ENCODE assay signal across 1 cellular context in genomic region chr15:71203573-71204444, GRCh38.
TF ChIP-seq lines count a peak whose summit lies in the region.

No MANE protein-coding gene starts in this region.

TF ChIP-seq in WTC11, 78 proteins besides CTCF, POLR2A, EP300 and RAD21 (continued from another document):
- TF ChIP-seq, protein P1, sequence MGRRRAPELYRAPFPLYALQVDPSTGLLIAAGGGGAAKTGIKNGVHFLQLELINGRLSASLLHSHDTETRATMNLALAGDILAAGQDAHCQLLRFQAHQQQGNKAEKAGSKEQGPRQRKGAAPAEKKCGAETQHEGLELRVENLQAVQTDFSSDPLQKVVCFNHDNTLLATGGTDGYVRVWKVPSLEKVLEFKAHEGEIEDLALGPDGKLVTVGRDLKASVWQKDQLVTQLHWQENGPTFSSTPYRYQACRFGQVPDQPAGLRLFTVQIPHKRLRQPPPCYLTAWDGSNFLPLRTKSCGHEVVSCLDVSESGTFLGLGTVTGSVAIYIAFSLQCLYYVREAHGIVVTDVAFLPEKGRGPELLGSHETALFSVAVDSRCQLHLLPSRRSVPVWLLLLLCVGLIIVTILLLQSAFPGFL (CRISPR knock-in tag; IDR thresholded peaks at IDR 0.05; ENCODE audit: borderline replicate concordance), result no peak
- TF ChIP-seq TEAD1 (CRISPR knock-in tag; IDR thresholded peaks at IDR 0.05), result peak; percentile 91
- TF ChIP-seq ZNF671 (CRISPR knock-in tag; IDR thresholded peaks at IDR 0.05), result peak; percentile 71; the same call in 1 of the 2 replicates
- TF ChIP-seq, protein P2, sequence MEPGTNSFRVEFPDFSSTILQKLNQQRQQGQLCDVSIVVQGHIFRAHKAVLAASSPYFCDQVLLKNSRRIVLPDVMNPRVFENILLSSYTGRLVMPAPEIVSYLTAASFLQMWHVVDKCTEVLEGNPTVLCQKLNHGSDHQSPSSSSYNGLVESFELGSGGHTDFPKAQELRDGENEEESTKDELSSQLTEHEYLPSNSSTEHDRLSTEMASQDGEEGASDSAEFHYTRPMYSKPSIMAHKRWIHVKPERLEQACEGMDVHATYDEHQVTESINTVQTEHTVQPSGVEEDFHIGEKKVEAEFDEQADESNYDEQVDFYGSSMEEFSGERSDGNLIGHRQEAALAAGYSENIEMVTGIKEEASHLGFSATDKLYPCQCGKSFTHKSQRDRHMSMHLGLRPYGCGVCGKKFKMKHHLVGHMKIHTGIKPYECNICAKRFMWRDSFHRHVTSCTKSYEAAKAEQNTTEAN (CRISPR knock-in tag; IDR thresholded peaks at IDR 0.05), result no peak
- no peak for TF ChIP-seq TEAD4 (CRISPR knock-in tag; IDR thresholded peaks at IDR 0.05)
- no peak for TF ChIP-seq ETV6 (CRISPR knock-in tag; IDR thresholded peaks at IDR 0.05)
- peak; percentile 25; the same call in 1 of the 2 replicates for TF ChIP-seq MYBL2 (CRISPR knock-in tag; IDR thresholded peaks at IDR 0.05)
- TF ChIP-seq GRHL2 (CRISPR knock-in tag; IDR thresholded peaks at IDR 0.05; ENCODE audit: insufficient replicate concordance, severe bottlenecking), result no peak
- no peak for TF ChIP-seq PRRX2 (CRISPR knock-in tag; IDR thresholded peaks at IDR 0.05)
- TF ChIP-seq ERG (CRISPR knock-in tag; IDR thresholded peaks at IDR 0.05), result no peak
- no peak for TF ChIP-seq ATF1 (CRISPR knock-in tag; IDR thresholded peaks at IDR 0.05)
- no peak for TF ChIP-seq HMGA2 (CRISPR knock-in tag; IDR thresholded peaks at IDR 0.05)
- no peak for TF ChIP-seq ELF4 (CRISPR knock-in tag; IDR thresholded peaks at IDR 0.05; ENCODE audit: low read depth)
- TF ChIP-seq, protein P3, sequence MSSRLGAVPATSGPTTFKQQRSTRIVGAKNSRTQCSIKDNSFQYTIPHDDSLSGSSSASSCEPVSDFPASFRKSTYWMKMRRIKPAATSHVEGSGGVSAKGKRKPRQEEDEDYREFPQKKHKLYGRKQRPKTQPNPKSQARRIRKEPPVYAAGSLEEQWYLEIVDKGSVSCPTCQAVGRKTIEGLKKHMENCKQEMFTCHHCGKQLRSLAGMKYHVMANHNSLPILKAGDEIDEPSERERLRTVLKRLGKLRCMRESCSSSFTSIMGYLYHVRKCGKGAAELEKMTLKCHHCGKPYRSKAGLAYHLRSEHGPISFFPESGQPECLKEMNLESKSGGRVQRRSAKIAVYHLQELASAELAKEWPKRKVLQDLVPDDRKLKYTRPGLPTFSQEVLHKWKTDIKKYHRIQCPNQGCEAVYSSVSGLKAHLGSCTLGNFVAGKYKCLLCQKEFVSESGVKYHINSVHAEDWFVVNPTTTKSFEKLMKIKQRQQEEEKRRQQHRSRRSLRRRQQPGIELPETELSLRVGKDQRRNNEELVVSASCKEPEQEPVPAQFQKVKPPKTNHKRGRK (CRISPR knock-in tag; IDR thresholded peaks at IDR 0.05; ENCODE audit: borderline replicate concordance), result no peak
- TF ChIP-seq, protein P4, sequence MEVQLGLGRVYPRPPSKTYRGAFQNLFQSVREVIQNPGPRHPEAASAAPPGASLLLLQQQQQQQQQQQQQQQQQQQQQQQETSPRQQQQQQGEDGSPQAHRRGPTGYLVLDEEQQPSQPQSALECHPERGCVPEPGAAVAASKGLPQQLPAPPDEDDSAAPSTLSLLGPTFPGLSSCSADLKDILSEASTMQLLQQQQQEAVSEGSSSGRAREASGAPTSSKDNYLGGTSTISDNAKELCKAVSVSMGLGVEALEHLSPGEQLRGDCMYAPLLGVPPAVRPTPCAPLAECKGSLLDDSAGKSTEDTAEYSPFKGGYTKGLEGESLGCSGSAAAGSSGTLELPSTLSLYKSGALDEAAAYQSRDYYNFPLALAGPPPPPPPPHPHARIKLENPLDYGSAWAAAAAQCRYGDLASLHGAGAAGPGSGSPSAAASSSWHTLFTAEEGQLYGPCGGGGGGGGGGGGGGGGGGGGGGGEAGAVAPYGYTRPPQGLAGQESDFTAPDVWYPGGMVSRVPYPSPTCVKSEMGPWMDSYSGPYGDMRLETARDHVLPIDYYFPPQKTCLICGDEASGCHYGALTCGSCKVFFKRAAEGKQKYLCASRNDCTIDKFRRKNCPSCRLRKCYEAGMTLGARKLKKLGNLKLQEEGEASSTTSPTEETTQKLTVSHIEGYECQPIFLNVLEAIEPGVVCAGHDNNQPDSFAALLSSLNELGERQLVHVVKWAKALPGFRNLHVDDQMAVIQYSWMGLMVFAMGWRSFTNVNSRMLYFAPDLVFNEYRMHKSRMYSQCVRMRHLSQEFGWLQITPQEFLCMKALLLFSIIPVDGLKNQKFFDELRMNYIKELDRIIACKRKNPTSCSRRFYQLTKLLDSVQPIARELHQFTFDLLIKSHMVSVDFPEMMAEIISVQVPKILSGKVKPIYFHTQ (CRISPR knock-in tag; IDR thresholded peaks at IDR 0.05), result no peak; the same call in 1 of the 2 replicates
- TF ChIP-seq EMX1 (CRISPR knock-in tag; IDR thresholded peaks at IDR 0.05), result no peak
- TF ChIP-seq CDX4 (CRISPR knock-in tag; IDR thresholded peaks at IDR 0.05; ENCODE audit: borderline replicate concordance), result no peak
- no peak for TF ChIP-seq SOX15 (CRISPR knock-in tag; IDR thresholded peaks at IDR 0.05)
- TF ChIP-seq, protein P5, sequence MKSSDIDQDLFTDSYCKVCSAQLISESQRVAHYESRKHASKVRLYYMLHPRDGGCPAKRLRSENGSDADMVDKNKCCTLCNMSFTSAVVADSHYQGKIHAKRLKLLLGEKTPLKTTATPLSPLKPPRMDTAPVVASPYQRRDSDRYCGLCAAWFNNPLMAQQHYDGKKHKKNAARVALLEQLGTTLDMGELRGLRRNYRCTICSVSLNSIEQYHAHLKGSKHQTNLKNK (CRISPR knock-in tag; IDR thresholded peaks at IDR 0.05), result peak; percentile 97
- TF ChIP-seq, protein P6, sequence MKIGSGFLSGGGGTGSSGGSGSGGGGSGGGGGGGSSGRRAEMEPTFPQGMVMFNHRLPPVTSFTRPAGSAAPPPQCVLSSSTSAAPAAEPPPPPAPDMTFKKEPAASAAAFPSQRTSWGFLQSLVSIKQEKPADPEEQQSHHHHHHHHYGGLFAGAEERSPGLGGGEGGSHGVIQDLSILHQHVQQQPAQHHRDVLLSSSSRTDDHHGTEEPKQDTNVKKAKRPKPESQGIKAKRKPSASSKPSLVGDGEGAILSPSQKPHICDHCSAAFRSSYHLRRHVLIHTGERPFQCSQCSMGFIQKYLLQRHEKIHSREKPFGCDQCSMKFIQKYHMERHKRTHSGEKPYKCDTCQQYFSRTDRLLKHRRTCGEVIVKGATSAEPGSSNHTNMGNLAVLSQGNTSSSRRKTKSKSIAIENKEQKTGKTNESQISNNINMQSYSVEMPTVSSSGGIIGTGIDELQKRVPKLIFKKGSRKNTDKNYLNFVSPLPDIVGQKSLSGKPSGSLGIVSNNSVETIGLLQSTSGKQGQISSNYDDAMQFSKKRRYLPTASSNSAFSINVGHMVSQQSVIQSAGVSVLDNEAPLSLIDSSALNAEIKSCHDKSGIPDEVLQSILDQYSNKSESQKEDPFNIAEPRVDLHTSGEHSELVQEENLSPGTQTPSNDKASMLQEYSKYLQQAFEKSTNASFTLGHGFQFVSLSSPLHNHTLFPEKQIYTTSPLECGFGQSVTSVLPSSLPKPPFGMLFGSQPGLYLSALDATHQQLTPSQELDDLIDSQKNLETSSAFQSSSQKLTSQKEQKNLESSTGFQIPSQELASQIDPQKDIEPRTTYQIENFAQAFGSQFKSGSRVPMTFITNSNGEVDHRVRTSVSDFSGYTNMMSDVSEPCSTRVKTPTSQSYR (CRISPR knock-in tag; IDR thresholded peaks at IDR 0.05), result 0 out of 2 replicates have a peak, but pooled peaks have one; percentile 25
- TF ChIP-seq NR2C2 (CRISPR knock-in tag; IDR thresholded peaks at IDR 0.05), result no peak
- peak; percentile 89; the same call in 1 of the 2 replicates for TF ChIP-seq FOXP4 (CRISPR knock-in tag; IDR thresholded peaks at IDR 0.05)
- no peak for TF ChIP-seq JUN (CRISPR knock-in tag; IDR thresholded peaks at IDR 0.05)
- TF ChIP-seq ZNF396 (CRISPR knock-in tag; IDR thresholded peaks at IDR 0.05; ENCODE audit: borderline replicate concordance), result no peak
- 0 out of 2 replicates have a peak, but pooled peaks have one; percentile 24 for TF ChIP-seq GTF2I (CRISPR knock-in tag; conservative IDR thresholded peaks at IDR 0.05)
- no peak for TF ChIP-seq MXD4 (CRISPR knock-in tag; IDR thresholded peaks at IDR 0.05; ENCODE audit: borderline replicate concordance)
- peak; percentile 92 for TF ChIP-seq ZNF121 (CRISPR knock-in tag; IDR thresholded peaks at IDR 0.05)
- 0 out of 2 replicates have a peak, but pooled peaks have one; percentile 12 for TF ChIP-seq ZNF532 (CRISPR knock-in tag; IDR thresholded peaks at IDR 0.05; ENCODE audit: borderline replicate concordance)
- no peak for TF ChIP-seq GABPB1 (CRISPR knock-in tag; IDR thresholded peaks at IDR 0.05)
- TF ChIP-seq ZNF263 (CRISPR knock-in tag; IDR thresholded peaks at IDR 0.05; ENCODE audit: low read depth), result no peak
- no peak for TF ChIP-seq ZNF219 (CRISPR knock-in tag; IDR thresholded peaks at IDR 0.05; ENCODE audit: borderline replicate concordance)
- no peak for TF ChIP-seq RELA (CRISPR knock-in tag; IDR thresholded peaks at IDR 0.05; ENCODE audit: borderline replicate concordance)
- 0 out of 2 replicates have a peak, but pooled peaks have one; percentile 49 for TF ChIP-seq SP1 (CRISPR knock-in tag; conservative IDR thresholded peaks at IDR 0.05)
- TF ChIP-seq ESRRA (CRISPR knock-in tag; IDR thresholded peaks at IDR 0.05; ENCODE audit: borderline replicate concordance), result no peak
- TF ChIP-seq, protein P7, sequence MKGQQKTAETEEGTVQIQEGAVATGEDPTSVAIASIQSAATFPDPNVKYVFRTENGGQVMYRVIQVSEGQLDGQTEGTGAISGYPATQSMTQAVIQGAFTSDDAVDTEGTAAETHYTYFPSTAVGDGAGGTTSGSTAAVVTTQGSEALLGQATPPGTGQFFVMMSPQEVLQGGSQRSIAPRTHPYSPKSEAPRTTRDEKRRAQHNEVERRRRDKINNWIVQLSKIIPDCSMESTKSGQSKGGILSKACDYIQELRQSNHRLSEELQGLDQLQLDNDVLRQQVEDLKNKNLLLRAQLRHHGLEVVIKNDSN (CRISPR knock-in tag; IDR thresholded peaks at IDR 0.05), result no peak; the same call in 1 of the 2 replicates
- TF ChIP-seq ZNF138 (CRISPR knock-in tag; conservative IDR thresholded peaks at IDR 0.05), result no peak
